ENCODE assay signal across 28 cellular contexts in genomic region chr15:95968856-95969255, GRCh38.
"Had no signal": no experiment of that assay in that cellular context is flagged by ENCODE, and none has a peak within 500 bp of the region (broad histone marks: within the 10 kb centered on the region; RNA-seq: fewer than 3 reads in every experiment).

No MANE protein-coding gene starts in this region.

- H3K9me3 Mint-ChIP-seq: dendritic cell treated with granulocyte-macrophage colony-stimulating factor and Interleukin-4, amounts not matched to agents 40 ng/mL and 50 ng/mL, for 4 days had no signal

- H3K9me3 ChIP-seq: colonic mucosa, esophagus squamous epithelium, gastrocnemius medialis, gastroesophageal sphincter had no signal

- H3K4me3 ChIP-seq: colonic mucosa, coronary artery, dorsolateral prefrontal cortex, esophagus muscularis mucosa, esophagus squamous epithelium, gastrocnemius medialis, gastroesophageal sphincter, heart left ventricle had no signal

- H3K27me3 ChIP-seq: colonic mucosa, esophagus squamous epithelium, foreskin keratinocyte, gastrocnemius medialis, gastroesophageal sphincter, heart left ventricle had no signal

- H3K36me3 ChIP-seq: colonic mucosa, esophagus muscularis mucosa, esophagus squamous epithelium, gastrocnemius medialis, gastroesophageal sphincter, heart left ventricle had no signal

- H3K4me1 ChIP-seq: colonic mucosa, esophagus muscularis mucosa, esophagus squamous epithelium, foreskin keratinocyte, gastrocnemius medialis, gastroesophageal sphincter had no signal

- DNase-seq: colonic mucosa; cortex of kidney; dermis blood vessel endothelial cell; dorsolateral prefrontal cortex; effector CD4-positive, alpha-beta T cell; effector CD8-positive, alpha-beta T cell; effector memory CD4-positive, alpha-beta T cell; effector memory CD8-positive, alpha-beta T cell; endodermal cell; erythroblast; esophagus squamous epithelium; foreskin fibroblast; foreskin keratinocyte; foreskin melanocyte; gastrocnemius medialis; glutamatergic neuron; head of caudate nucleus; heart left ventricle had no signal

- H3K27ac ChIP-seq: colonic mucosa, coronary artery, dorsolateral prefrontal cortex, epithelial cell of prostate, esophagus muscularis mucosa, esophagus squamous epithelium, foreskin keratinocyte, gastrocnemius medialis, gastroesophageal sphincter, heart left ventricle had no signal

- H3K4me1 Mint-ChIP-seq: endodermal cell had no signal

- H3K27me3 Mint-ChIP-seq: dendritic cell treated with granulocyte-macrophage colony-stimulating factor and Interleukin-4, amounts not matched to agents 40 ng/mL and 50 ng/mL, for 4 days had no signal

- H3K4me3 Mint-ChIP-seq: dendritic cell treated with granulocyte-macrophage colony-stimulating factor and Interleukin-4, amounts not matched to agents 40 ng/mL and 50 ng/mL, for 4 days; effector memory CD8-positive, alpha-beta T cell; endodermal cell had no signal

- ATAC-seq: effector memory CD8-positive, alpha-beta T cell; esophagus mucosa; foreskin keratinocyte; gastrocnemius medialis; gastroesophageal sphincter; heart left ventricle had no signal

- H3K27ac Mint-ChIP-seq: dendritic cell treated with granulocyte-macrophage colony-stimulating factor and Interleukin-4, amounts not matched to agents 40 ng/mL and 50 ng/mL, for 4 days; effector memory CD8-positive, alpha-beta T cell; endodermal cell had no signal

- FAIRE-seq: colon, endometrium, endothelial cell of umbilical vein, frontal cortex had no signal
